1 cellular context compared by ENCODE assay signal in the genomic region with DNA sequence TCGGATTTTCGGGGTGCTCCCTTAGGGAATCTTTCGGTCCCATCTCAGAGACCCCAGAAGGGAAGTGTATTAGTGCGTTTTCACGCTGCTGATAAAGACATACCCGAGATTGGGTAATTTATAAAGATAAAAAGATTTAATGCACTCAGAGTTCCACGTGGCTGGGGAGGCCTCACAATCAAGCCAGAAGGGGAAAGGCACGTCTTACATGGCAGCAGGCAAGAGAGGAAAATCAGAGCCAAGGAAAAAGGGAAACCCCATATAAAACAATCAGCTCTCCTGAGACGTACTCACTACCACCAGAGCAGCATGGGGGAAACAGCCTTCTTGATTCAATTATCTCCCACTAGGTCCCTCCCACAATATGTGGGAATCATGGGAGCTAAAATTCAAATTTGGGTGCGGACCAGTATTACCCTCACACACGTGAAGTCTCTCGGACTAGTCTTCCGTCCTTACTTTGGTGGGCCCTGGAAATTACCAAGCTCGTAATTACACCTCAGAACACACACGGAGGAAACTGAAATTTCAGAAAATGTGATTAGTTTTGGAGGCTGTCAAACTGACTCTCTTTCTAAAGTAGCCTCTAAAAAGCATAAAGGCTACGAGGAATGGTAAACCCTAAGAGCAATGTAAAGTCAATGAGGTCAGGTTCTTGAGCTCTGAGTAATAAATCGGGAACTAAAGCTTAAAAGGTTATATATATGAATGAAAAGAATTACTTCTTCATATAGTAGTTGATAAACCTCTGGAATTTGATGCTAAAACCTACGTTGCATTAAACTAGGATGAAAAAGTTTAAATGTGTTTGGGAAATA.
TF ChIP-seq lines count a peak whose summit lies in the region.

No MANE protein-coding gene starts in this region.

TF ChIP-seq in GM12878, 131 proteins besides CTCF, POLR2A, EP300 and RAD21:
- TF ChIP-seq, protein P1, sequence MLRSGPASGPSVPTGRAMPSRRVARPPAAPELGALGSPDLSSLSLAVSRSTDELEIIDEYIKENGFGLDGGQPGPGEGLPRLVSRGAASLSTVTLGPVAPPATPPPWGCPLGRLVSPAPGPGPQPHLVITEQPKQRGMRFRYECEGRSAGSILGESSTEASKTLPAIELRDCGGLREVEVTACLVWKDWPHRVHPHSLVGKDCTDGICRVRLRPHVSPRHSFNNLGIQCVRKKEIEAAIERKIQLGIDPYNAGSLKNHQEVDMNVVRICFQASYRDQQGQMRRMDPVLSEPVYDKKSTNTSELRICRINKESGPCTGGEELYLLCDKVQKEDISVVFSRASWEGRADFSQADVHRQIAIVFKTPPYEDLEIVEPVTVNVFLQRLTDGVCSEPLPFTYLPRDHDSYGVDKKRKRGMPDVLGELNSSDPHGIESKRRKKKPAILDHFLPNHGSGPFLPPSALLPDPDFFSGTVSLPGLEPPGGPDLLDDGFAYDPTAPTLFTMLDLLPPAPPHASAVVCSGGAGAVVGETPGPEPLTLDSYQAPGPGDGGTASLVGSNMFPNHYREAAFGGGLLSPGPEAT (IDR thresholded peaks at IDR 0.05; ENCODE audit: low read depth): peak; percentile 37; the same call in 1 of the 2 replicates
- TF ChIP-seq MXI1 (IDR thresholded peaks at IDR 0.05; ENCODE audit: low read depth, low read length): 0 out of 2 replicates have a peak, but pooled peaks have one; percentile 3
- no peak for TF ChIP-seq MYB (IDR thresholded peaks at IDR 0.05; ENCODE audit: borderline replicate concordance, low read depth, low read length)
- TF ChIP-seq, protein P2, sequence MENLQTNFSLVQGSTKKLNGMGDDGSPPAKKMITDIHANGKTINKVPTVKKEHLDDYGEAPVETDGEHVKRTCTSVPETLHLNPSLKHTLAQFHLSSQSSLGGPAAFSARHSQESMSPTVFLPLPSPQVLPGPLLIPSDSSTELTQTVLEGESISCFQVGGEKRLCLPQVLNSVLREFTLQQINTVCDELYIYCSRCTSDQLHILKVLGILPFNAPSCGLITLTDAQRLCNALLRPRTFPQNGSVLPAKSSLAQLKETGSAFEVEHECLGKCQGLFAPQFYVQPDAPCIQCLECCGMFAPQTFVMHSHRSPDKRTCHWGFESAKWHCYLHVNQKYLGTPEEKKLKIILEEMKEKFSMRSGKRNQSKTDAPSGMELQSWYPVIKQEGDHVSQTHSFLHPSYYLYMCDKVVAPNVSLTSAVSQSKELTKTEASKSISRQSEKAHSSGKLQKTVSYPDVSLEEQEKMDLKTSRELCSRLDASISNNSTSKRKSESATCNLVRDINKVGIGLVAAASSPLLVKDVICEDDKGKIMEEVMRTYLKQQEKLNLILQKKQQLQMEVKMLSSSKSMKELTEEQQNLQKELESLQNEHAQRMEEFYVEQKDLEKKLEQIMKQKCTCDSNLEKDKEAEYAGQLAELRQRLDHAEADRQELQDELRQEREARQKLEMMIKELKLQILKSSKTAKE (IDR thresholded peaks at IDR 0.05; ENCODE audit: low read depth, poor library complexity, severe bottlenecking): peak; percentile 79
- TF ChIP-seq, protein P3, sequence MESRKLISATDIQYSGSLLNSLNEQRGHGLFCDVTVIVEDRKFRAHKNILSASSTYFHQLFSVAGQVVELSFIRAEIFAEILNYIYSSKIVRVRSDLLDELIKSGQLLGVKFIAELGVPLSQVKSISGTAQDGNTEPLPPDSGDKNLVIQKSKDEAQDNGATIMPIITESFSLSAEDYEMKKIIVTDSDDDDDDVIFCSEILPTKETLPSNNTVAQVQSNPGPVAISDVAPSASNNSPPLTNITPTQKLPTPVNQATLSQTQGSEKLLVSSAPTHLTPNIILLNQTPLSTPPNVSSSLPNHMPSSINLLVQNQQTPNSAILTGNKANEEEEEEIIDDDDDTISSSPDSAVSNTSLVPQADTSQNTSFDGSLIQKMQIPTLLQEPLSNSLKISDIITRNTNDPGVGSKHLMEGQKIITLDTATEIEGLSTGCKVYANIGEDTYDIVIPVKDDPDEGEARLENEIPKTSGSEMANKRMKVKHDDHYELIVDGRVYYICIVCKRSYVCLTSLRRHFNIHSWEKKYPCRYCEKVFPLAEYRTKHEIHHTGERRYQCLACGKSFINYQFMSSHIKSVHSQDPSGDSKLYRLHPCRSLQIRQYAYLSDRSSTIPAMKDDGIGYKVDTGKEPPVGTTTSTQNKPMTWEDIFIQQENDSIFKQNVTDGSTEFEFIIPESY (IDR thresholded peaks at IDR 0.05): no peak
- TF ChIP-seq CBX5 (IDR thresholded peaks at IDR 0.05; ENCODE audit: low read depth): peak; percentile 90; the same call in 1 of the 2 replicates
- TF ChIP-seq MEF2A (IDR thresholded peaks at IDR 0.05; ENCODE audit: insufficient read depth, low read depth, low read length): no peak
- peak; percentile 87 for TF ChIP-seq KLF5 (IDR thresholded peaks at IDR 0.05; ENCODE audit: partially characterized antibody)
- 0 out of 2 replicates have a peak, but pooled peaks have one; percentile 71 for TF ChIP-seq STAT1 (conservative IDR thresholded peaks at IDR 0.05)
- TF ChIP-seq ZNF217 (IDR thresholded peaks at IDR 0.05): peak; percentile 54; the same call in 1 of the 2 replicates
- peak; percentile 39; the same call in 1 of the 2 replicates for TF ChIP-seq NBN (IDR thresholded peaks at IDR 0.05)
- TF ChIP-seq IKZF2 (IDR thresholded peaks at IDR 0.05): peak; percentile 68 to 73
- TF ChIP-seq, protein P4, sequence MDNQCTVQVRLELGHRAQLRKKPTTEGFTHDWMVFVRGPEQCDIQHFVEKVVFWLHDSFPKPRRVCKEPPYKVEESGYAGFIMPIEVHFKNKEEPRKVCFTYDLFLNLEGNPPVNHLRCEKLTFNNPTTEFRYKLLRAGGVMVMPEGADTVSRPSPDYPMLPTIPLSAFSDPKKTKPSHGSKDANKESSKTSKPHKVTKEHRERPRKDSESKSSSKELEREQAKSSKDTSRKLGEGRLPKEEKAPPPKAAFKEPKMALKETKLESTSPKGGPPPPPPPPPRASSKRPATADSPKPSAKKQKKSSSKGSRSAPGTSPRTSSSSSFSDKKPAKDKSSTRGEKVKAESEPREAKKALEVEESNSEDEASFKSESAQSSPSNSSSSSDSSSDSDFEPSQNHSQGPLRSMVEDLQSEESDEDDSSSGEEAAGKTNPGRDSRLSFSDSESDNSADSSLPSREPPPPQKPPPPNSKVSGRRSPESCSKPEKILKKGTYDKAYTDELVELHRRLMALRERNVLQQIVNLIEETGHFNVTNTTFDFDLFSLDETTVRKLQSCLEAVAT (IDR thresholded peaks at IDR 0.05): peak; percentile 74
- TF ChIP-seq, protein P5, sequence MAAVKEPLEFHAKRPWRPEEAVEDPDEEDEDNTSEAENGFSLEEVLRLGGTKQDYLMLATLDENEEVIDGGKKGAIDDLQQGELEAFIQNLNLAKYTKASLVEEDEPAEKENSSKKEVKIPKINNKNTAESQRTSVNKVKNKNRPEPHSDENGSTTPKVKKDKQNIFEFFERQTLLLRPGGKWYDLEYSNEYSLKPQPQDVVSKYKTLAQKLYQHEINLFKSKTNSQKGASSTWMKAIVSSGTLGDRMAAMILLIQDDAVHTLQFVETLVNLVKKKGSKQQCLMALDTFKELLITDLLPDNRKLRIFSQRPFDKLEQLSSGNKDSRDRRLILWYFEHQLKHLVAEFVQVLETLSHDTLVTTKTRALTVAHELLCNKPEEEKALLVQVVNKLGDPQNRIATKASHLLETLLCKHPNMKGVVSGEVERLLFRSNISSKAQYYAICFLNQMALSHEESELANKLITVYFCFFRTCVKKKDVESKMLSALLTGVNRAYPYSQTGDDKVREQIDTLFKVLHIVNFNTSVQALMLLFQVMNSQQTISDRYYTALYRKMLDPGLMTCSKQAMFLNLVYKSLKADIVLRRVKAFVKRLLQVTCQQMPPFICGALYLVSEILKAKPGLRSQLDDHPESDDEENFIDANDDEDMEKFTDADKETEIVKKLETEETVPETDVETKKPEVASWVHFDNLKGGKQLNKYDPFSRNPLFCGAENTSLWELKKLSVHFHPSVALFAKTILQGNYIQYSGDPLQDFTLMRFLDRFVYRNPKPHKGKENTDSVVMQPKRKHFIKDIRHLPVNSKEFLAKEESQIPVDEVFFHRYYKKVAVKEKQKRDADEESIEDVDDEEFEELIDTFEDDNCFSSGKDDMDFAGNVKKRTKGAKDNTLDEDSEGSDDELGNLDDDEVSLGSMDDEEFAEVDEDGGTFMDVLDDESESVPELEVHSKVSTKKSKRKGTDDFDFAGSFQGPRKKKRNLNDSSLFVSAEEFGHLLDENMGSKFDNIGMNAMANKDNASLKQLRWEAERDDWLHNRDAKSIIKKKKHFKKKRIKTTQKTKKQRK (IDR thresholded peaks at IDR 0.05; ENCODE audit: low read depth, low read length): no peak
